In genomic region chr9:35910613-35911488, GRCh38 we compare ENCODE assay signal across 9 cellular contexts. TPM values are rescaled to one million over a fixed set of nuclear protein-coding genes. Genes with fewer than 3 reads are reported as not detected.
DNase-seq lines count a peak whose midpoint lies in the region; ATAC-seq and TF ChIP-seq lines count a peak whose summit lies in the region.
"Had no signal": no experiment of that assay in that cellular context is flagged by ENCODE, and none has a peak within 500 bp of the region (broad histone marks: within the 10 kb centered on the region; RNA-seq: fewer than 3 reads in every experiment).

No MANE protein-coding gene starts in this region.

- TF ChIP-seq EP300 in ovary (IDR thresholded peaks at IDR 0.05): no peak

- H3K27ac ChIP-seq in ACC112 (ENCODE audit: low read depth, low read length) (peak overlapping the region; percentile 15; the same call in 1 of the 2 replicates), foreskin keratinocyte (no peak overlapping the region), smooth muscle cell (ENCODE audit: low read depth) (no peak overlapping the region), ovary (no peak overlapping the region)

- H3K4me2 ChIP-seq in smooth muscle cell: no peak overlapping the region

- H3K79me2 ChIP-seq in ACC112 (ENCODE audit: control insufficient read depth, insufficient read depth, low read length, unreplicated experiment) (no peaks in the 10 kb centered on the region), smooth muscle cell (ENCODE audit: low read depth) (no peaks in the 10 kb centered on the region)

- H3K27me3 ChIP-seq in ACC112 (ENCODE audit: insufficient read depth, low read length): no peaks in the 10 kb centered on the region
- no peaks in the 10 kb centered on the region for H3K27me3 ChIP-seq in foreskin keratinocyte
- H3K27me3 ChIP-seq in smooth muscle cell (ENCODE audit: low read depth): no peaks in the 10 kb centered on the region
- no peaks in the 10 kb centered on the region for H3K27me3 ChIP-seq in ovary

- H3K9me3 ChIP-seq in smooth muscle cell (replicated peaks; ENCODE audit: low read depth) (no peaks in the 10 kb centered on the region), ovary (no peaks in the 10 kb centered on the region)

- H3F3A ChIP-seq in smooth muscle cell (ENCODE audit: low read depth): peaks cover 12% of the 10 kb centered on the region

- H3K9ac ChIP-seq in smooth muscle cell (ENCODE audit: low read depth): no peak overlapping the region

- WGBS in smooth muscle cell (ENCODE audit: low lambda C conversion rate): 84% methylated on average over 15 of the region's 15 CpGs
- WGBS in ovary, 3 donors: 61 to 71% (median 71%) methylated on average over 15 of the region's 15 CpGs

- intact Hi-C loops in ovary (cut with DNase I): no loop called here

- ATAC-seq in foreskin keratinocyte (peak; percentile 5), HG03460 (IDR thresholded peaks at IDR 0.05; ENCODE audit: unreplicated experiment) (no peak)

- H4K20me1 ChIP-seq in smooth muscle cell (ENCODE audit: low read depth): no peaks in the 10 kb centered on the region

- H3K36me3 ChIP-seq in ACC112 (ENCODE audit: insufficient read depth, low read length) (no peaks in the 10 kb centered on the region), smooth muscle cell (ENCODE audit: low read depth) (no peaks in the 10 kb centered on the region), ovary (no peaks in the 10 kb centered on the region)

- H3K4me1 ChIP-seq in ACC112 (ENCODE audit: control insufficient read depth, insufficient read depth, low read length, unreplicated experiment) (peaks cover 52% of the 10 kb centered on the region), foreskin keratinocyte (peaks cover 25% of the 10 kb centered on the region), smooth muscle cell (ENCODE audit: low read depth) (peaks cover 26% of the 10 kb centered on the region), ovary (ENCODE audit: insufficient read depth) (peaks cover 37% of the 10 kb centered on the region)

- DNase-seq in NCI-H748 treated with DMSO at 0.1 percent for 48 hours (lab: John Stamatoyannopoulos, UW): peak; percentile 2
- peak; percentile 55 to 58 for DNase-seq in activated T-cell treated with anti-CD3 and anti-CD28 coated beads, Interleukin-2, amount 50 U/mL, for 48 hours
- DNase-seq in foreskin keratinocyte: peak in 1 of 2 donors; percentile 56
- DNase-seq in smooth muscle cell (lab: John Stamatoyannopoulos, UW; ENCODE audit: unreplicated experiment): no peak
- DNase-seq in ovary: no peak
- DNase-seq: naive B cell had no signal

- peak overlapping the region; percentile 61 for H2AFZ ChIP-seq in ACC112 (ENCODE audit: low read length, unreplicated experiment)
- H2AFZ ChIP-seq in smooth muscle cell (ENCODE audit: low read depth): no peak overlapping the region

- H3K4me3 ChIP-seq in ACC112 (ENCODE audit: low read depth, low read length) (no peak overlapping the region), smooth muscle cell (no peak overlapping the region), ovary (no peak overlapping the region)

- no peak for TF ChIP-seq POLR2A in ovary (IDR thresholded peaks at IDR 0.05)

- peak; percentile 45; the same call in 1 of the 2 replicates for TF ChIP-seq CTCF in GM12874 (IDR thresholded peaks at IDR 0.05; ENCODE audit: insufficient read depth, low read depth, low read length)
- TF ChIP-seq CTCF in foreskin keratinocyte (conservative IDR thresholded peaks at IDR 0.05): peak; percentile 87
- TF ChIP-seq CTCF in smooth muscle cell (IDR thresholded peaks at IDR 0.05; ENCODE audit: borderline replicate concordance, insufficient read depth, poor library complexity, severe bottlenecking): peak; percentile 17
- TF ChIP-seq CTCF in ovary (IDR thresholded peaks at IDR 0.05): no peak

RNA-seq across cellular contexts. Expression of gene SPAAR, which starts 1.6 kb away (rescaled TPM):
- total RNA-seq in foreskin keratinocyte (not detected in 2 replicates), smooth muscle cell (not detected in 2 replicates), ovary (1 to 10 TPM in 5 of 7 donors, under 1 TPM in 2; 0.33 to 5.4 (median 2.0) TPM)
- polyA plus RNA-seq in foreskin keratinocyte (not detected in 2 replicates), smooth muscle cell (0.26 TPM in 2 replicates), ovary (1 to 10 TPM; 1.4 to 2.3 TPM)

RNA-seq across cellular contexts. Expression of gene HRCT1, which starts 4.8 kb away (rescaled TPM):
- total RNA-seq in foreskin keratinocyte (0.34 and 0.74 TPM in 2 replicates), smooth muscle cell (1.1 TPM in 1 of 2 replicates, not detected in the other), ovary (1 to 10 TPM in 5 of 7 donors, under 1 TPM in 1, not detected in 1; 0.48 to 8.1 (median 3.4) TPM)
- polyA plus RNA-seq in foreskin keratinocyte (0.86 and 1.2 TPM in 2 replicates), smooth muscle cell (0.45 TPM in 1 of 2 replicates, not detected in the other), ovary (1 to 10 TPM in 1 of 2 donors, under 1 TPM in 1; 0.90 to 1.1 TPM)

RNA-seq across cellular contexts. Expression of gene OR13J1, which starts 40.6 kb away (rescaled TPM):
- not detected in 2 replicates for total RNA-seq in foreskin keratinocyte
- polyA plus RNA-seq in foreskin keratinocyte: not detected in 2 replicates
- total RNA-seq in smooth muscle cell: not detected in 2 replicates
- not detected in 2 replicates for polyA plus RNA-seq in smooth muscle cell
- total RNA-seq in ovary: not detected
- polyA plus RNA-seq in ovary: not detected

RNA-seq across cellular contexts. Expression of gene OR2S2, which starts 47.1 kb away (rescaled TPM):
- total RNA-seq in foreskin keratinocyte: not detected in 2 replicates
- polyA plus RNA-seq in foreskin keratinocyte: not detected in 2 replicates
- 0.13 TPM in 1 of 2 replicates, not detected in the other for total RNA-seq in smooth muscle cell
- polyA plus RNA-seq in smooth muscle cell: 0.21 TPM in 1 of 2 replicates, not detected in the other
- total RNA-seq in ovary: not detected
- polyA plus RNA-seq in ovary: not detected

Comparison
In these comparisons a context has a peak if more than half of its experiments do, and no peak if none do; other contexts are left out.
1. CTCF ChIP-seq: peak in GM12874 (single experiment), foreskin keratinocyte (single experiment) and smooth muscle cell (single experiment); none in ovary (0 of 3).
2. DNase-seq: peak in NCI-H748 treated with DMSO at 0.1 percent for 48 hours (single experiment) and activated T-cell treated with anti-CD3 and anti-CD28 coated beads, Interleukin-2, amount 50 U/mL, for 48 hours (2 of 2); none in smooth muscle cell (single experiment) and ovary (0 of 5).